ENCODE assay signal across 16 cellular contexts in genomic region chr9:126150411-126151030, GRCh38.
DNase-seq lines count a peak whose midpoint lies in the region; ATAC-seq and TF ChIP-seq lines count a peak whose summit lies in the region.
"Had no signal": no experiment of that assay in that cellular context is flagged by ENCODE, and none has a peak within 500 bp of the region (broad histone marks: within the 10 kb centered on the region; RNA-seq: fewer than 3 reads in every experiment).

No MANE protein-coding gene starts in this region.

- no peak for ATAC-seq in GM21390 (IDR thresholded peaks at IDR 0.05; ENCODE audit: unreplicated experiment)

- H3K9me3 ChIP-seq in A673 (ENCODE audit: low read depth, low read length, poor library complexity, severe bottlenecking) = no peaks in the 10 kb centered on the region
- no peaks in the 10 kb centered on the region for H3K9me3 ChIP-seq in H9 (ENCODE audit: control insufficient read depth, low read depth, low read length)
- H3K9me3 ChIP-seq: pancreas had no signal

- no peak overlapping the region for H2BK20ac ChIP-seq in H9 (ENCODE audit: low read depth, low read length, poor library complexity, severe bottlenecking)

- H2AK5ac ChIP-seq in H9 (ENCODE audit: insufficient read length, low read length) = no peak overlapping the region

- no peaks in the 10 kb centered on the region for H3K79me1 ChIP-seq in H9 (ENCODE audit: insufficient read depth, low read depth, low read length, poor library complexity, severe bottlenecking)

- no peaks in the 10 kb centered on the region for H3K23me2 ChIP-seq in H9 (ENCODE audit: insufficient read length, low read depth, low read length, poor library complexity, severe bottlenecking)

- no peak overlapping the region for H2BK12ac ChIP-seq in H9 (ENCODE audit: insufficient read length, low read depth, low read length)

- BruUV-seq in A673 (replicated peaks; lab: Mats Ljungman, UMichigan) = no TSS peak

- peaks cover 76% of the 10 kb centered on the region for H3K27me3 Mint-ChIP-seq in H9 (ENCODE audit: low read depth)

- no peak overlapping the region for H3K23ac ChIP-seq in H9 (ENCODE audit: insufficient read length, low read depth, low read length)

- TF ChIP-seq CTCF in A673 (conservative IDR thresholded peaks at IDR 0.05; ENCODE audit: low read depth, low read length) (no peak), H9 (conservative IDR thresholded peaks at IDR 0.05) (no peak)

- no peak overlapping the region for H2BK120ac ChIP-seq in H9 (ENCODE audit: low read depth, low read length, poor library complexity, severe bottlenecking)

- no peak overlapping the region for H3K9ac ChIP-seq in H9 (ENCODE audit: extremely low read depth, insufficient read length, low read length)
- H3K9ac ChIP-seq: KMS-11 had no signal

- no peaks in the 10 kb centered on the region for H4K20me1 ChIP-seq in H9 (ENCODE audit: control insufficient read depth, insufficient read depth, insufficient read length)

- no peak overlapping the region for H3K56ac ChIP-seq in H9 (ENCODE audit: insufficient read length, low read depth, low read length)

- DNase-seq in A673 (ENCODE audit: low spot score) (peak; percentile 59), H9 (peak; percentile 18), NCI-H748 treated with DMSO at 0.1 percent for 48 hours (lab: John Stamatoyannopoulos, UW) (peak; percentile 55), foreskin melanocyte (peak; percentile 19), activated gamma-delta T cell treated with Interleukin-2 at 50 U/mL for 16 hours (no peak), HCEC 1CT (no peak)
- no peak for DNase-seq in stimulated activated CD4-positive, alpha-beta T cell treated with anti-CD3 and anti-CD28 coated beads, Interleukin-4, amount 100 ng/mL, for 1 hour
- DNase-seq: activated naive CD4-positive, alpha-beta T cell treated with anti-CD3 and anti-CD28 coated beads, Interleukin-2, amount 50 U/mL, for 16 hours; GDM1; hypothalamus; pancreas had no signal

- no peak overlapping the region for H4K8ac ChIP-seq in H9 (replicated peaks; ENCODE audit: insufficient read length, low read depth, low read length)

- H3K27ac Mint-ChIP-seq in H9 = no peak overlapping the region
- H3K27ac Mint-ChIP-seq: activated CD4-positive, alpha-beta T cell treated with anti-CD3 and anti-CD28 coated beads, Interleukin-2, amount 10 ng/mL, durations not matched to agents 24 days and 14 days; B cell had no signal

- H3K36me3 ChIP-seq in A673 (ENCODE audit: insufficient read depth, low read length, poor library complexity, severe bottlenecking) = no peaks in the 10 kb centered on the region
- H3K36me3 ChIP-seq: cardiac muscle cell, pancreas had no signal

- CTCF ChIA-PET in A673 (lab: Charles Lee) = no interaction called here

- H3K4me3 Mint-ChIP-seq in H9 = no peak overlapping the region
- H3K4me3 Mint-ChIP-seq: activated CD4-positive, alpha-beta T cell treated with anti-CD3 and anti-CD28 coated beads, Interleukin-2, amount 10 ng/mL, durations not matched to agents 24 days and 14 days; B cell had no signal

- no peak overlapping the region for H2BK15ac ChIP-seq in H9 (ENCODE audit: low read depth, low read length)

- no peaks in the 10 kb centered on the region; a peak in 1 of 5 replicates for H3K9me3 Mint-ChIP-seq in H9
- H3K9me3 Mint-ChIP-seq: activated CD4-positive, alpha-beta T cell treated with anti-CD3 and anti-CD28 coated beads, Interleukin-2, amount 10 ng/mL, durations not matched to agents 24 days and 14 days had no signal

- H3K27me3 ChIP-seq in A673 (replicated peaks; ENCODE audit: insufficient read depth, low read depth, low read length, poor library complexity) (peaks cover 39% of the 10 kb centered on the region), H9 (ENCODE audit: insufficient read depth, low read length) (peaks cover 7% of the 10 kb centered on the region; the same call in 1 of the 2 replicates)
- H3K27me3 ChIP-seq: cardiac muscle cell, pancreas had no signal

- no peak overlapping the region for H2AFZ ChIP-seq in H9 (ENCODE audit: low read length)

- H3K4me1 ChIP-seq in A673 (ENCODE audit: insufficient read depth, low read length, poor library complexity, severe bottlenecking) (peaks cover 14% of the 10 kb centered on the region), H9 (ENCODE audit: insufficient read depth, low read length) (no peaks in the 10 kb centered on the region; the same call in 1 of the 2 replicates)
- H3K4me1 ChIP-seq: pancreas had no signal

- H3K18ac ChIP-seq in H9 (ENCODE audit: insufficient read length, low read depth, low read length) = no peak overlapping the region

- no CpG with 5 or more reads among the region's 6 CpGs for WGBS in H9 (ENCODE audit: extremely low coverage, insufficient read length, low lambda C conversion rate)

- H4K91ac ChIP-seq in H9 (ENCODE audit: insufficient read length, low read depth, low read length) = no peak overlapping the region

- peaks cover 16 to 18% of the 10 kb centered on the region in 2 experiments for H3K4me1 Mint-ChIP-seq in H9

- intact Hi-C loops in A673 (cut with micrococcal nuclease; ENCODE audit: unreplicated experiment) = no loop called here

- H3K4me2 ChIP-seq in H9 (ENCODE audit: insufficient read depth, insufficient read length, low read length) = no peak overlapping the region
- H3K4me2 ChIP-seq: KMS-11 had no signal

- H4K5ac ChIP-seq in H9 (ENCODE audit: insufficient read length, low read depth, low read length) = no peak overlapping the region

- H3K4ac ChIP-seq in H9 (ENCODE audit: low read depth, low read length) = no peak overlapping the region

- POLR2A ChIA-PET in A673 (lab: Charles Lee; ENCODE audit: low non-redundant PET) = interaction anchor here (0.9 kb wide), 1 partner anchor 42 kb away, joined by 4 read pairs; no protein-coding TSS in a partner anchor

- H2BK5ac ChIP-seq in H9 (ENCODE audit: insufficient read length, low read length) = no peak overlapping the region

- no peaks in the 10 kb centered on the region for H3K36me3 Mint-ChIP-seq in H9 (ENCODE audit: insufficient read depth in 1 of 3, low read depth in 3 of 3)

- H3K4me3 ChIP-seq in A673 (ENCODE audit: low read depth, low read length, poor library complexity, severe bottlenecking) = no peak overlapping the region
- H3K4me3 ChIP-seq: cardiac muscle cell, pancreas had no signal

- no peak overlapping the region for H3T11ph ChIP-seq in H9 (ENCODE audit: low read length)

- H3K79me2 ChIP-seq in H9 (ENCODE audit: insufficient read depth, low read length) = no peaks in the 10 kb centered on the region

- H3K27ac ChIP-seq in A673 (ENCODE audit: low read depth, low read length, poor library complexity, severe bottlenecking) = no peak overlapping the region
- H3K27ac ChIP-seq in H9 (ENCODE audit: insufficient read length, low read depth, low read length) = no peak overlapping the region
- H3K27ac ChIP-seq: cardiac muscle cell, KMS-11, pancreas had no signal

- H3K14ac ChIP-seq in H9 (ENCODE audit: insufficient read depth, low read length) = no peak overlapping the region

Comparison
In these comparisons a context has a peak if more than half of its experiments do, and no peak if none do; other contexts are left out.
1. DNase-seq: peak in A673 (single experiment), H9 (single experiment), NCI-H748 treated with DMSO at 0.1 percent for 48 hours (single experiment) and foreskin melanocyte (single experiment); none in stimulated activated CD4-positive, alpha-beta T cell treated with anti-CD3 and anti-CD28 coated beads, Interleukin-4, amount 100 ng/mL, for 1 hour (single experiment), activated gamma-delta T cell treated with Interleukin-2 at 50 U/mL for 16 hours (single experiment) and HCEC 1CT (single experiment).